In the genomic region with DNA sequence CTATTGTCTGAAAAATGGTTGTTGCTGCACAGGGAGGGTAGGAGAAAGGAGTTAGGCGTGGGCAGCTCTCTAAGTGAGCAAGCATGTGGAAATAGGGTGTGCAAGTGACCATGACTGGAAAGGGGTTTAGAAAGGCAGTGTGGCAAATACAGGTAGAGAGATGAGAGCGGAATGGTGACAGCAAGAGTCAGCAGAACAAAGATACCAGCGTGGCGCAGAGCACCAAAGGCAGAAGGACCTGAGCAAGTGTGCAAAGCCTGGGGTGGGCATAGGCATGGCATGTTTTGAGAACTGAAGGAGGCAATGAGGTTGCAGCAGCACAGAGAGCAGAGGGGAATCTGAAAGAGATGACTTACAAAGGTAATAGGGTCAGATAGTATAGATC, we compare ENCODE assay signal across 30 cellular contexts.
"Had no signal": no experiment of that assay in that cellular context is flagged by ENCODE, and none has a peak within 500 bp of the region (broad histone marks: within the 10 kb centered on the region; RNA-seq: fewer than 3 reads in every experiment).

No MANE protein-coding gene starts in this region.

- H3K4me1 Mint-ChIP-seq: activated CD4-positive, alpha-beta T cell treated with anti-CD3 and anti-CD28 coated beads, Interleukin-2, amount 10 ng/mL, durations not matched to agents 24 days and 14 days; activated naive CD4-positive, alpha-beta T cell treated with anti-CD3 and anti-CD28 coated beads, Interleukin-2, amount 50 U/mL, for 24 hours; activated naive CD8-positive, alpha-beta T cell treated with anti-CD3 and anti-CD28 coated beads, Interleukin-2, amount 10 ng/mL, durations not matched to agents 7 days and 5 days; central memory CD8-positive, alpha-beta T cell had no signal

- H3K27ac Mint-ChIP-seq: activated CD4-positive, alpha-beta T cell treated with anti-CD3 and anti-CD28 coated beads, Interleukin-2, amount 10 ng/mL, durations not matched to agents 24 days and 14 days; activated CD8-positive, alpha-beta T cell treated with anti-CD3 and anti-CD28 coated beads for 36 hours; activated naive CD4-positive, alpha-beta T cell treated with anti-CD3 and anti-CD28 coated beads, Interleukin-2, amount 50 U/mL, for 24 hours; activated naive CD8-positive, alpha-beta T cell treated with anti-CD3 and anti-CD28 coated beads, Interleukin-2, amount 10 ng/mL, durations not matched to agents 7 days and 5 days; activated T-cell treated with anti-CD3 and anti-CD28 coated beads, Interleukin-2, amount 50 U/mL, for 24 hours; activated T-helper 2 cell treated with anti-CD3 and anti-CD28 coated beads, Interferon-gamma antibody, Interleukin-2, Interleukin-4, amounts not matched to agents 10 μg/mL and 5 μg/mL and 100 μg/mL, durations not matched to agents 14 hours and 24 hours and 36 hours had no signal

- DNase-seq: activated CD4-positive, alpha-beta T cell treated with anti-CD3 and anti-CD28 coated beads, Interleukin-2, amount 10 ng/mL, durations not matched to agents 24 days and 14 days; activated CD4-positive, alpha-beta T cell treated with anti-CD3 and anti-CD28 coated beads, Interleukin-2, amount 50 U/mL, for 4 hours; activated CD8-positive, alpha-beta T cell treated with anti-CD3 and anti-CD28 coated beads for 36 hours; activated gamma-delta T cell; activated naive CD4-positive, alpha-beta T cell treated with Interleukin-2 at 50 U/mL for 16 hours; activated naive CD8-positive, alpha-beta T cell treated with anti-CD3 and anti-CD28 coated beads, Interleukin-2, amount 10 ng/mL, durations not matched to agents 7 days and 5 days; activated T-cell treated with anti-CD3 and anti-CD28 coated beads, Interleukin-2, amount 50 U/mL, for 24 hours; amygdala; NCI-H1105 treated with DMSO at 0.1 percent for 48 hours; NCI-H1436; NCI-H1694; NCI-H1930; NCI-H2081 treated with DMSO at 0.1 percent for 48 hours; NCI-H226; NCI-H446 treated with DMSO at 0.1 percent for 48 hours; NCI-H524; NK-92 treated with Interleukin-12 subunit alpha and Interleukin-12 subunit beta, amount 100 ng/mL, for 24 hours; PC-3; Peyer's patch; RPMI8226; SIG-M5; SW 1271; T1000; WERI-Rb-1 had no signal

- H3K36me3 ChIP-seq: cardiac muscle cell had no signal

- H3K27me3 ChIP-seq: ascending aorta, cardiac muscle cell, Peyer's patch had no signal

- H3K9me3 ChIP-seq: Peyer's patch had no signal

- H3K4me3 Mint-ChIP-seq: activated CD4-positive, alpha-beta T cell treated with anti-CD3 and anti-CD28 coated beads, Interleukin-2, amount 10 ng/mL, durations not matched to agents 24 days and 14 days; activated CD8-positive, alpha-beta T cell treated with anti-CD3 and anti-CD28 coated beads for 36 hours; activated naive CD4-positive, alpha-beta T cell treated with anti-CD3 and anti-CD28 coated beads, Interleukin-2, amount 50 U/mL, for 24 hours; activated naive CD8-positive, alpha-beta T cell treated with anti-CD3 and anti-CD28 coated beads, Interleukin-2, amount 10 ng/mL, durations not matched to agents 7 days and 5 days; activated T-cell treated with anti-CD3 and anti-CD28 coated beads, Interleukin-2, amount 50 U/mL, for 24 hours; central memory CD8-positive, alpha-beta T cell had no signal

- H3K9me3 Mint-ChIP-seq: activated CD8-positive, alpha-beta T cell treated with anti-CD3 and anti-CD28 coated beads for 36 hours; activated naive CD4-positive, alpha-beta T cell treated with anti-CD3 and anti-CD28 coated beads, Interleukin-2, amount 50 U/mL, for 24 hours; activated T-cell treated with anti-CD3 and anti-CD28 coated beads, Interleukin-2, amount 50 U/mL, for 24 hours; activated T-helper 2 cell treated with anti-CD3 and anti-CD28 coated beads, Interferon-gamma antibody, Interleukin-2, Interleukin-4, amounts not matched to agents 10 μg/mL and 5 μg/mL and 100 μg/mL, durations not matched to agents 14 hours and 24 hours and 36 hours had no signal

- H3K4me3 ChIP-seq: ascending aorta, cardiac muscle cell, K562, Peyer's patch had no signal

- H3K27ac ChIP-seq: ascending aorta, cardiac muscle cell, Peyer's patch, WERI-Rb-1 had no signal

- H3K36me3 Mint-ChIP-seq: activated naive CD4-positive, alpha-beta T cell treated with anti-CD3 and anti-CD28 coated beads, Interleukin-2, amount 50 U/mL, for 24 hours; activated naive CD8-positive, alpha-beta T cell treated with anti-CD3 and anti-CD28 coated beads, Interleukin-2, amount 10 ng/mL, durations not matched to agents 7 days and 5 days had no signal

- H3K4me1 ChIP-seq: Peyer's patch had no signal

- ATAC-seq: activated CD8-positive, alpha-beta T cell treated with anti-CD3 and anti-CD28 coated beads for 36 hours; PC-3 had no signal
